ENCODE assay signal across 32 cellular contexts in genomic region chr2:47676236-47676635, GRCh38.
"Had no signal": no experiment of that assay in that cellular context is flagged by ENCODE, and none has a peak within 500 bp of the region (broad histone marks: within the 10 kb centered on the region; RNA-seq: fewer than 3 reads in every experiment).

No MANE protein-coding gene starts in this region.

- H3K36me3 Mint-ChIP-seq: activated naive CD4-positive, alpha-beta T cell treated with anti-CD3 and anti-CD28 coated beads, Interleukin-2, amount 50 U/mL, for 24 hours; activated naive CD8-positive, alpha-beta T cell treated with anti-CD3 and anti-CD28 coated beads, Interleukin-2, amount 10 ng/mL, durations not matched to agents 7 days and 5 days had no signal

- H3K4me3 ChIP-seq: ascending aorta, body of pancreas, K562 had no signal

- H3K27ac Mint-ChIP-seq: activated CD8-positive, alpha-beta T cell treated with anti-CD3 and anti-CD28 coated beads for 36 hours; activated naive CD4-positive, alpha-beta T cell treated with anti-CD3 and anti-CD28 coated beads, Interleukin-2, amount 50 U/mL, for 24 hours; activated naive CD8-positive, alpha-beta T cell treated with anti-CD3 and anti-CD28 coated beads, Interleukin-2, amount 10 ng/mL, durations not matched to agents 7 days and 5 days; activated T-cell treated with anti-CD3 and anti-CD28 coated beads, Interleukin-2, amount 50 U/mL, for 24 hours; activated T-helper 2 cell treated with anti-CD3 and anti-CD28 coated beads, Interferon-gamma antibody, Interleukin-2, Interleukin-4, amounts not matched to agents 10 μg/mL and 5 μg/mL and 100 μg/mL, durations not matched to agents 14 hours and 24 hours and 36 hours had no signal

- H3K9me3 Mint-ChIP-seq: activated CD8-positive, alpha-beta T cell treated with anti-CD3 and anti-CD28 coated beads for 36 hours; activated naive CD4-positive, alpha-beta T cell treated with anti-CD3 and anti-CD28 coated beads, Interleukin-2, amount 50 U/mL, for 24 hours; activated naive CD8-positive, alpha-beta T cell treated with anti-CD3 and anti-CD28 coated beads, Interleukin-2, amount 10 ng/mL, durations not matched to agents 7 days and 5 days; activated T-cell treated with anti-CD3 and anti-CD28 coated beads, Interleukin-2, amount 50 U/mL, for 24 hours; activated T-helper 2 cell treated with anti-CD3 and anti-CD28 coated beads, Interferon-gamma antibody, Interleukin-2, Interleukin-4, amounts not matched to agents 10 μg/mL and 5 μg/mL and 100 μg/mL, durations not matched to agents 14 hours and 24 hours and 36 hours had no signal

- ATAC-seq: activated CD8-positive, alpha-beta T cell treated with anti-CD3 and anti-CD28 coated beads for 36 hours; body of pancreas; K562 had no signal

- H3K9me3 ChIP-seq: ascending aorta, body of pancreas had no signal

- H3K27me3 Mint-ChIP-seq: activated CD8-positive, alpha-beta T cell treated with anti-CD3 and anti-CD28 coated beads for 36 hours; activated naive CD4-positive, alpha-beta T cell treated with anti-CD3 and anti-CD28 coated beads, Interleukin-2, amount 50 U/mL, for 24 hours had no signal

- H3K4me1 Mint-ChIP-seq: activated naive CD4-positive, alpha-beta T cell treated with anti-CD3 and anti-CD28 coated beads, Interleukin-2, amount 50 U/mL, for 24 hours; activated naive CD8-positive, alpha-beta T cell treated with anti-CD3 and anti-CD28 coated beads, Interleukin-2, amount 10 ng/mL, durations not matched to agents 7 days and 5 days had no signal

- H3K27ac ChIP-seq: ascending aorta, body of pancreas, WERI-Rb-1 had no signal

- H3K4me1 ChIP-seq: ascending aorta, body of pancreas had no signal

- H3K4me3 Mint-ChIP-seq: activated CD8-positive, alpha-beta T cell treated with anti-CD3 and anti-CD28 coated beads for 36 hours; activated naive CD4-positive, alpha-beta T cell treated with anti-CD3 and anti-CD28 coated beads, Interleukin-2, amount 50 U/mL, for 24 hours; activated naive CD8-positive, alpha-beta T cell treated with anti-CD3 and anti-CD28 coated beads, Interleukin-2, amount 10 ng/mL, durations not matched to agents 7 days and 5 days; activated T-cell treated with anti-CD3 and anti-CD28 coated beads, Interleukin-2, amount 50 U/mL, for 24 hours had no signal

- DNase-seq: activated CD4-positive, alpha-beta T cell treated with anti-CD3 and anti-CD28 coated beads for 1 hour; activated CD4-positive, alpha-beta T cell treated with anti-CD3 and anti-CD28 coated beads for 48 hours; activated CD4-positive, alpha-beta T cell treated with anti-CD3 and anti-CD28 coated beads, Interleukin-2, amount 50 U/mL, for 4 hours; activated CD4-positive, CD25-positive, alpha-beta regulatory T cell; activated CD8-positive, alpha-beta T cell treated with anti-CD3 and anti-CD28 coated beads for 36 hours; activated gamma-delta T cell; activated naive CD4-positive, alpha-beta T cell treated with Interleukin-2 at 50 U/mL for 16 hours; activated naive CD8-positive, alpha-beta T cell treated with anti-CD3 and anti-CD28 coated beads, Interleukin-2, amount 10 ng/mL, durations not matched to agents 7 days and 5 days; activated T-cell treated with anti-CD3 and anti-CD28 coated beads, Interleukin-2, amount 50 U/mL, for 24 hours; amygdala; body of pancreas; caudate nucleus; cerebellar nuclear complex; NCI-H1105; NCI-H1417 treated with DMSO at 0.1 percent for 48 hours; NCI-H1694; NCI-H1930; NCI-H2081 treated with DMSO at 0.1 percent for 48 hours; NCI-H226; NCI-H526; NCI-H748 treated with DMSO at 0.1 percent for 48 hours; NK-92 treated with Interleukin-12 subunit alpha and Interleukin-12 subunit beta, amount 100 ng/mL, for 24 hours; Right ventricle myocardium superior; SW 1271; T-helper 1 cell; T-helper 2 cell; T-helper 9 cell; WERI-Rb-1 had no signal

- H3K36me3 ChIP-seq: ascending aorta, WERI-Rb-1 had no signal

- H3K27me3 ChIP-seq: ascending aorta, body of pancreas had no signal
